15 cellular contexts compared by ENCODE assay signal in genomic region chr12:29382251-29382650, GRCh38. TPM values are rescaled to one million over a fixed set of nuclear protein-coding genes. Genes with fewer than 3 reads are reported as not detected.
DNase-seq lines count a peak whose midpoint lies in the region; ATAC-seq, FAIRE-seq and TF ChIP-seq lines count a peak whose summit lies in the region.
"Had no signal": no experiment of that assay in that cellular context is flagged by ENCODE, and none has a peak within 500 bp of the region (broad histone marks: within the 10 kb centered on the region; RNA-seq: fewer than 3 reads in every experiment).

No MANE protein-coding gene starts in this region.

- no peaks in the 10 kb centered on the region for H3K9me3 Mint-ChIP-seq in activated T-cell treated with anti-CD3 and anti-CD28 coated beads, Interleukin-2, amount 50 U/mL, for 4 hours
- H3K9me3 Mint-ChIP-seq: H9 had no signal

- peaks cover 1% of the 10 kb centered on the region for H3K36me3 Mint-ChIP-seq in activated T-cell treated with anti-CD3 and anti-CD28 coated beads, Interleukin-2, amount 50 U/mL, for 4 hours (ENCODE audit: insufficient read depth)

- H3K27me3 Mint-ChIP-seq in activated T-cell treated with anti-CD3 and anti-CD28 coated beads, Interleukin-2, amount 50 U/mL, for 4 hours (ENCODE audit: low read depth) = no peaks in the 10 kb centered on the region

- H2AFZ ChIP-seq in Karpas-422 (ENCODE audit: low read length) = peak overlapping the region; percentile 97; the same call in 1 of the 2 replicates
- H2AFZ ChIP-seq in K562 (ENCODE audit: low read depth, low read length) = peak overlapping the region; percentile 85

- POLR2A ChIA-PET in K562 (lab: Yijun Ruan, JAX) = no interaction called here

- peak overlapping the region; percentile 92 for H3K4me3 Mint-ChIP-seq in activated T-cell treated with anti-CD3 and anti-CD28 coated beads, Interleukin-2, amount 50 U/mL, for 4 hours

- TF ChIP-seq RAD21 in K562 (CRISPR knock-in tag; conservative IDR thresholded peaks at IDR 0.05 in 1 of 2, IDR thresholded peaks at IDR 0.05 in 1 of 2) = no peak

- H3K9me3 ChIP-seq in Karpas-422 (ENCODE audit: low read length) = no peaks in the 10 kb centered on the region
- no peaks in the 10 kb centered on the region for H3K9me3 ChIP-seq in K562 (replicated peaks; ENCODE audit: control insufficient read depth, insufficient read depth, low read depth, low read length)
- no peaks in the 10 kb centered on the region for H3K9me3 ChIP-seq in neutrophil
- H3K9me3 ChIP-seq in HAP-1 = no peaks in the 10 kb centered on the region
- no peaks in the 10 kb centered on the region for H3K9me3 ChIP-seq in small intestine (ENCODE audit: control insufficient read depth, low read depth)
- H3K9me3 ChIP-seq: pancreas had no signal

- no peak for TF ChIP-seq EP300 in K562 (IDR thresholded peaks at IDR 0.05; ENCODE audit: low read length)

- H3K27ac ChIP-seq in Karpas-422 (ENCODE audit: low read length) (no peak overlapping the region), K562 (ENCODE audit: extremely low read depth, low read depth, low read length) (no peak overlapping the region), neutrophil (peak overlapping the region; percentile 92), small intestine (ENCODE audit: low read depth in 1 of 2, low read length in 1 of 2) (no peak overlapping the region)

- no peak for TF ChIP-seq POLR2A in K562 (conservative IDR thresholded peaks at IDR 0.05)

- no peak for ATAC-seq in activated T-cell treated with anti-CD3 and anti-CD28 coated beads, Interleukin-2, amount 50 U/mL, for 4 hours
- ATAC-seq in K562 = no peak

- FAIRE-seq in K562 (lab: Jason Lieb, UNC) = no peak
- FAIRE-seq in small intestine (lab: Jason Lieb, UNC) = no peak
- FAIRE-seq: pancreas had no signal

- H3K9ac ChIP-seq in Karpas-422 (ENCODE audit: low read length) (no peak overlapping the region), K562 (ENCODE audit: insufficient read depth in 1 of 2, low read depth in 2 of 2, low read length in 2 of 2) (no peak overlapping the region)

- H3K4me2 ChIP-seq in Karpas-422 (ENCODE audit: low read depth, low read length, poor library complexity, severe bottlenecking) (peak overlapping the region; percentile 98), K562 (ENCODE audit: insufficient read depth, low read length) (no peak overlapping the region)

- H3K4me1 Mint-ChIP-seq in activated T-cell treated with anti-CD3 and anti-CD28 coated beads, Interleukin-2, amount 50 U/mL, for 4 hours (ENCODE audit: low read depth) = peaks cover 39% of the 10 kb centered on the region

- WGBS in K562 (ENCODE audit: insufficient coverage, low coverage, missing lambda C conversion rate) = 81% methylated on average over 2 of the region's 2 CpGs
- 95 to 99% (median 99%) methylated on average over 2 of the region's 2 CpGs for WGBS in small intestine, 3 donors

- peaks cover 27% of the 10 kb centered on the region for H3K4me1 ChIP-seq in Karpas-422 (ENCODE audit: low read length)
- peaks cover 0 to 7% of the 10 kb centered on the region in 2 experiments; a peak in 3 of 5 replicates for H3K4me1 ChIP-seq in K562 (replicated peaks in 1 of 2; ENCODE audit: control insufficient read depth in 2 of 2, insufficient read depth in 2 of 2, low read length in 2 of 2)
- H3K4me1 ChIP-seq in neutrophil (ENCODE audit: control insufficient read depth in 1 of 2, insufficient read depth in 1 of 2, low read depth in 1 of 2, low read length in 1 of 2) = peaks cover 19 to 25% of the 10 kb centered on the region in 2 experiments
- peaks cover 12% of the 10 kb centered on the region; the same call in 1 of the 2 replicates for H3K4me1 ChIP-seq in HAP-1
- H3K4me1 ChIP-seq in small intestine (ENCODE audit: control insufficient read depth in 2 of 2, insufficient read depth in 1 of 2, low read depth in 1 of 2, low read length in 1 of 2) = peaks cover 0 to 2% of the 10 kb centered on the region in 2 donors

- H3K27me3 ChIP-seq in Karpas-422 (ENCODE audit: low read length) (no peaks in the 10 kb centered on the region), K562 (ENCODE audit: control insufficient read depth in 2 of 2, insufficient read depth in 2 of 2, low read length in 2 of 2) (no peaks in the 10 kb centered on the region), neutrophil (no peaks in the 10 kb centered on the region), HAP-1 (ENCODE audit: low read depth) (no peaks in the 10 kb centered on the region; the same call in 1 of the 2 replicates), small intestine (ENCODE audit: control insufficient read depth in 2 of 2, insufficient read depth in 2 of 2, low read length in 2 of 2) (no peaks in the 10 kb centered on the region)
- H3K27me3 ChIP-seq: pancreas had no signal

- H3K4me3 ChIP-seq in Karpas-422 (ENCODE audit: low read length) (no peak overlapping the region), K562 (no peak overlapping the region), neutrophil (ENCODE audit: low read depth in 1 of 2, low read length in 1 of 2) (no peak overlapping the region), HAP-1 (no peak overlapping the region), small intestine (ENCODE audit: low read depth in 1 of 2, low read length in 2 of 2) (no peak overlapping the region)
- H3K4me3 ChIP-seq: lung had no signal

- intact Hi-C loops in K562 (cut with micrococcal nuclease) = no loop called here

- no peaks in the 10 kb centered on the region for H3K9me1 ChIP-seq in K562 (ENCODE audit: control insufficient read depth, insufficient read depth, low read length)

- DNase-seq in activated T-cell treated with anti-CD3 and anti-CD28 coated beads, Interleukin-2, amount 50 U/mL, for 4 hours = no peak
- no peak for DNase-seq in activated T-cell treated with anti-CD3 and anti-CD28 coated beads, Interleukin-2, amount 50 U/mL, for 1 hour
- DNase-seq in Karpas-422 (no peak), K562 (ENCODE audit: extremely low read depth in 1 of 4, low spot score in 3 of 4) (no peak), HAP-1 (ENCODE audit: low spot score in 2 of 2) (no peak), COLO668 (lab: John Stamatoyannopoulos, UW; ENCODE audit: unreplicated experiment) (no peak), small intestine (no peak)
- DNase-seq: activated CD8-positive, alpha-beta memory T cell treated with anti-CD3 and anti-CD28 coated beads, Interleukin-2, amount 50 U/mL, for 48 hours; DMS153; H9; NCI-H187; NCI-H526 treated with DMSO at 0.1 percent for 48 hours; pancreas had no signal

- in situ Hi-C loops in K562 (cut with MboI) (no loop called here), HAP-1 (cut with MboI; ENCODE audit: low sequenced_read_pairs) (no loop called here)

- no peaks in the 10 kb centered on the region for H3K9me2 ChIP-seq in Karpas-422 (replicated peaks; ENCODE audit: insufficient read depth, low read length)

- peaks cover 16% of the 10 kb centered on the region for H3K36me3 ChIP-seq in Karpas-422 (ENCODE audit: insufficient read depth, low read length)
- H3K36me3 ChIP-seq in K562 (ENCODE audit: control insufficient read depth, insufficient read depth, low read length) = peaks cover 11% of the 10 kb centered on the region; the same call in 2 of the 3 replicates
- peaks cover 10% of the 10 kb centered on the region for H3K36me3 ChIP-seq in neutrophil
- H3K36me3 ChIP-seq in HAP-1 (replicated peaks) = peaks cover 3% of the 10 kb centered on the region
- H3K36me3 ChIP-seq in small intestine (ENCODE audit: control insufficient read depth in 2 of 2, insufficient read depth in 2 of 2, low read length in 2 of 2) = no peaks in the 10 kb centered on the region
- H3K36me3 ChIP-seq: pancreas had no signal

- peaks cover 6% of the 10 kb centered on the region for H4K20me1 ChIP-seq in Karpas-422 (ENCODE audit: insufficient read depth, low read depth, low read length)
- no peaks in the 10 kb centered on the region; the same call in 1 of the 2 replicates for H4K20me1 ChIP-seq in K562 (replicated peaks; ENCODE audit: control insufficient read depth, insufficient read depth, low read length)

- TF ChIP-seq CTCF in K562 (IDR thresholded peaks at IDR 0.05 in 2 of 3, conservative IDR thresholded peaks at IDR 0.05 in 1 of 3; ENCODE audit: insufficient read depth in 2 of 3, low read depth in 1 of 3, low read length in 3 of 3) = no peak
- no peak for TF ChIP-seq CTCF in neutrophil (IDR thresholded peaks at IDR 0.05)

- no TSS peak for BruUV-seq in K562 (replicated peaks; lab: Mats Ljungman, UMichigan)

- H3K79me2 ChIP-seq in Karpas-422 (ENCODE audit: low read length) (peaks cover 37% of the 10 kb centered on the region), K562 (ENCODE audit: control insufficient read depth, insufficient read depth, low read length) (peaks cover 37% of the 10 kb centered on the region)

- CTCF ChIA-PET in K562 (lab: Yijun Ruan, JAX; ENCODE audit: low intra/inter-chr PET ratio) = no interaction called here

TF ChIP-seq in K562, 482 proteins besides CTCF, POLR2A, EP300 and RAD21 (continues in another document):
- TF ChIP-seq TAF1 (IDR thresholded peaks at IDR 0.05; ENCODE audit: control insufficient read depth, extremely low read depth, insufficient read depth, low read length, severe bottlenecking) (no peak), ZFPM2 (CRISPR knock-in tag; IDR thresholded peaks at IDR 0.05) (no peak), ZSCAN29 (IDR thresholded peaks at IDR 0.05) (no peak), SMAD4 (CRISPR knock-in tag; conservative IDR thresholded peaks at IDR 0.05) (no peak), GABPA (tag; conservative IDR thresholded peaks at IDR 0.05; ENCODE audit: low read depth) (no peak)

RNA-seq across cellular contexts. Expression of gene ERGIC2, which starts 1.3 kb away (rescaled TPM):
- total RNA-seq in activated T-cell treated with anti-CD3 and anti-CD28 coated beads, Interleukin-2, amount 50 U/mL, for 4 hours = 100 to 1,000 TPM; 100 to 109 (median 102) TPM
- total RNA-seq in Karpas-422 (2014; rRNA removed; shearing (Covaris generic); ENCODE audit: low replicate concordance) = 43.9 and 99.3 TPM in 2 replicates
- total RNA-seq in K562 (2011; cell fraction: chromatin; rRNA removed; ENCODE audit: low replicate concordance) = 22.5 and 49.5 TPM in 2 replicates
- 18.8 and 24.6 TPM in 2 replicates for total RNA-seq in K562 (2011; cell fraction: nucleolus; rRNA removed)
- 41.5 and 45.3 TPM in 2 replicates for total RNA-seq in K562 (2011; cell fraction: nucleoplasm; rRNA removed)
- total RNA-seq in K562 (2014; rRNA removed) = 24.1 and 26.2 TPM in 2 replicates
- 87.1 and 96.5 TPM in 2 replicates for total RNA-seq in K562 (2014; rRNA removed; fragmentation: Illumina TruSeq; extraction: Trizol)
- total RNA-seq in K562 (2015; rRNA removed; fragmentation: Illumina TruSeq; extraction: Trizol) = 64.6 and 75.7 TPM in 2 replicates
- 56.3 and 61.0 TPM in 2 replicates for total RNA-seq in K562 (2021)
- 37.9 and 54.9 TPM in 2 replicates for polyA plus RNA-seq in K562 (2011; rRNA removed)
- polyA plus RNA-seq in K562 (2011; cell fraction: cytosol; rRNA removed) = 11.3 and 30.3 TPM in 2 replicates
- polyA plus RNA-seq in K562 (2011; cell fraction: nucleus; rRNA removed) = 10.0 and 16.6 TPM in 2 replicates
- 41.8 and 49.5 TPM in 2 replicates for polyA plus RNA-seq in K562 (2012)
- 60.6 and 86.2 TPM in 2 replicates for polyA plus RNA-seq in K562 (2014; fragmentation: Illumina TruSeq; extraction: Trizol)
- 100 to 1,000 TPM; 151 to 180 TPM for polyA plus RNA-seq in K562 (2014; fragmentation: Nextera tagmentation; extraction: Ambion mirVana)
- polyA plus RNA-seq in K562 (2014; rRNA removed) = 34.5 and 35.2 TPM in 2 replicates
- 32.7 and 39.5 TPM in 2 replicates for polyA minus RNA-seq in K562 (2011; rRNA and poly(A)+ RNA removed)
- polyA minus RNA-seq in K562 (2011; cell fraction: cytosol; rRNA and poly(A)+ RNA removed) = 8.1 and 17.3 TPM in 2 replicates
- polyA minus RNA-seq in K562 (2011; cell fraction: nucleus; rRNA and poly(A)+ RNA removed) = 30.0 and 60.5 TPM in 2 replicates
- polyA plus RNA-seq in small intestine = 10 to 100 TPM; 10.8 to 35.3 (median 13.0) TPM
